26 cellular contexts compared by ENCODE assay signal in genomic region chr3:122104515-122105194, GRCh38. TPM values are rescaled to one million over a fixed set of nuclear protein-coding genes. Genes with fewer than 3 reads are reported as not detected.
DNase-seq lines count a peak whose midpoint lies in the region; ATAC-seq, FAIRE-seq and TF ChIP-seq lines count a peak whose summit lies in the region.
"Had no signal": no experiment of that assay in that cellular context is flagged by ENCODE, and none has a peak within 500 bp of the region (broad histone marks: within the 10 kb centered on the region; RNA-seq: fewer than 3 reads in every experiment).

No MANE protein-coding gene starts in this region.

- WGBS in body of pancreas, 2 donors: 72% methylated on average over 8 of the region's 8 CpGs
- 83 to 88% (median 87%) methylated on average over 8 of the region's 8 CpGs for WGBS in heart left ventricle, 4 donors

- H3K27ac ChIP-seq in body of pancreas: peak overlapping the region in 3 of 4 donors; percentile 48 to 58 (median 48)
- H3K27ac ChIP-seq in heart left ventricle: no peak overlapping the region
- H3K27ac ChIP-seq: epithelial cell of prostate, foreskin keratinocyte, right lobe of liver, transverse colon had no signal

- no peak for DNase-seq in GM18507 (ENCODE audit: extremely low spot score, insufficient read length, low read depth)
- DNase-seq in GM19239 (ENCODE audit: insufficient read length, low spot score): no peak
- DNase-seq in body of pancreas: no peak
- DNase-seq in foreskin fibroblast: no peak
- DNase-seq in heart left ventricle: no peak
- DNase-seq in stimulated activated naive CD4-positive, alpha-beta T cell treated with Interleukin-2 at 50 U/mL for 16 hours (lab: John Stamatoyannopoulos, UW): no peak
- DNase-seq: activated CD8-positive, alpha-beta memory T cell treated with anti-CD3 and anti-CD28 coated beads, Interleukin-2, amount 50 U/mL, for 4 hours; activated gamma-delta T cell treated with Interleukin-2 at 50 U/mL for 16 hours; amniotic stem cell; CD8-positive, alpha-beta memory T cell; DND-41; foreskin keratinocyte; hippocampal formation; Karpas-422; NCI-H1092; NCI-H2081; NCI-H510A; right lobe of liver; transverse colon had no signal

- TF ChIP-seq CTCF in body of pancreas (IDR thresholded peaks at IDR 0.05) (no peak), foreskin fibroblast (IDR thresholded peaks at IDR 0.05; ENCODE audit: low read depth, low read length) (no peak), heart left ventricle (IDR thresholded peaks at IDR 0.05) (no peak)

- H3K4me3 ChIP-seq in body of pancreas (no peak overlapping the region), foreskin fibroblast (ENCODE audit: low read depth in 1 of 2, low read length in 2 of 2) (no peak overlapping the region), heart left ventricle (no peak overlapping the region)
- H3K4me3 ChIP-seq: lung, right lobe of liver, transverse colon had no signal

- FAIRE-seq in GM18507 (lab: Jason Lieb, UNC) (peak; percentile 93), GM19239 (lab: Jason Lieb, UNC) (peak; percentile 95)
- FAIRE-seq: islet of Langerhans had no signal

- no peaks in the 10 kb centered on the region for H3K36me3 ChIP-seq in body of pancreas (replicated peaks in 1 of 2; ENCODE audit: insufficient read depth in 1 of 2, low read depth in 2 of 2)
- no peaks in the 10 kb centered on the region for H3K36me3 ChIP-seq in heart left ventricle
- H3K36me3 ChIP-seq: right lobe of liver, transverse colon had no signal

- no peaks in the 10 kb centered on the region for H3K4me1 ChIP-seq in body of pancreas
- peaks cover 0 to 6% (median 0%) of the 10 kb centered on the region in 12 donors for H3K4me1 ChIP-seq in heart left ventricle
- H3K4me1 ChIP-seq: foreskin keratinocyte, right lobe of liver, transverse colon had no signal

- ATAC-seq in HG02678 (IDR thresholded peaks at IDR 0.05; ENCODE audit: unreplicated experiment) (peak; percentile 39), body of pancreas (peak; percentile 59), HG03097 (IDR thresholded peaks at IDR 0.05; ENCODE audit: low FRiP score, unreplicated experiment) (no peak), heart left ventricle (no peak)
- ATAC-seq: foreskin keratinocyte, right lobe of liver had no signal

- intact Hi-C loops in body of pancreas (cut with DNase I) (loop anchor here (5.0 kb wide), 1 partner anchor 158 kb away; no protein-coding TSS in a partner anchor), heart left ventricle (cut with DNase I) (loop anchor here in 5 of 10 donors (5.0 to 10.0 kb wide), 2 partner anchors 150 to 158 kb away; no protein-coding TSS in a partner anchor)

- no peak for TF ChIP-seq POLR2A in body of pancreas (IDR thresholded peaks at IDR 0.05)
- TF ChIP-seq POLR2A in heart left ventricle (IDR thresholded peaks at IDR 0.05): no peak

- H3K9me3 ChIP-seq in body of pancreas: no peaks in the 10 kb centered on the region
- no peaks in the 10 kb centered on the region for H3K9me3 ChIP-seq in heart left ventricle
- H3K9me3 ChIP-seq: right lobe of liver, transverse colon had no signal

- no peaks in the 10 kb centered on the region for H3K27me3 ChIP-seq in body of pancreas
- no peaks in the 10 kb centered on the region for H3K27me3 ChIP-seq in heart left ventricle
- H3K27me3 ChIP-seq: foreskin keratinocyte, right lobe of liver, transverse colon had no signal

RNA-seq across cellular contexts. Expression of gene CD86, which starts 49.5 kb away (rescaled TPM):
- total RNA-seq in body of pancreas (1 to 10 TPM; 2.9 to 7.6 TPM), heart left ventricle (10 to 100 TPM in 2 of 9 donors, 1 to 10 TPM in 4, under 1 TPM in 3; 0.56 to 30.0 (median 1.8) TPM)
- polyA plus RNA-seq in heart left ventricle: under 1 TPM; 0.38 to 0.86 TPM
- total RNA-seq: dermis microvascular lymphatic vessel endothelial cell, HT1080 had no signal
- polyA plus RNA-seq: CD8-positive, alpha-beta memory T cell had no signal

Comparison
In these comparisons a context has a peak if more than half of its experiments do, and no peak if none do; other contexts are left out.
1. ATAC-seq: peak in HG02678 (single experiment) and body of pancreas (single experiment); none in HG03097 (single experiment) and heart left ventricle (0 of 4).
2. H3K27ac ChIP-seq: peak in body of pancreas (3 of 4); none in heart left ventricle (0 of 12).